20 cellular contexts compared by ENCODE assay signal in genomic region chr5:86885489-86886225, GRCh38.
"Had no signal": no experiment of that assay in that cellular context is flagged by ENCODE, and none has a peak within 500 bp of the region (broad histone marks: within the 10 kb centered on the region; RNA-seq: fewer than 3 reads in every experiment).

No MANE protein-coding gene starts in this region.

- H3K36me3 ChIP-seq: ascending aorta, breast epithelium, esophagus muscularis mucosa, lower lobe of right lung, neutrophil, spleen, thoracic aorta, upper lobe of left lung had no signal

- H3K27me3 ChIP-seq: ascending aorta, breast epithelium, esophagus muscularis mucosa, hepatocyte, neutrophil, spleen, upper lobe of left lung had no signal

- DNase-seq: activated CD4-positive, alpha-beta T cell treated with anti-CD3 and anti-CD28 coated beads, Interleukin-2, amount 50 U/mL, for 4 hours; activated gamma-delta T cell; cerebellar nuclear complex; cortex of kidney; effector CD4-positive, alpha-beta T cell; lower lobe of right lung; natural killer cell; spleen; stimulated activated CD4-positive, alpha-beta T cell treated with anti-CD3 and anti-CD28 coated beads, Interleukin-4, amount 100 ng/mL, for 4 hours; T-helper 1 cell; T-helper 9 cell; upper lobe of left lung had no signal

- H3K27ac ChIP-seq: ascending aorta, breast epithelium, esophagus muscularis mucosa, hepatocyte, lower lobe of right lung, neutrophil, parathyroid adenoma, spleen, thoracic aorta, upper lobe of left lung had no signal

- H3K9me3 ChIP-seq: ascending aorta, breast epithelium, esophagus muscularis mucosa, lower lobe of right lung, neutrophil, spleen, thoracic aorta, upper lobe of left lung had no signal

- H3K4me3 ChIP-seq: ascending aorta, breast epithelium, esophagus muscularis mucosa, hepatocyte, lower lobe of right lung, spleen, thoracic aorta, upper lobe of left lung had no signal

- ATAC-seq: lower lobe of right lung; natural killer cell; stimulated activated memory B cell treated with anti-CD40 and anti-IgM and Interleukin-4, amounts not matched to agents 10 μg/mL and 1 μg/mL and 100 μg/mL, for 72 hours had no signal

- H3K4me1 ChIP-seq: breast epithelium, esophagus muscularis mucosa, lower lobe of right lung, parathyroid adenoma, upper lobe of left lung had no signal
